Comparison of ENCODE assay signal across 19 cellular contexts in the genomic region with DNA sequence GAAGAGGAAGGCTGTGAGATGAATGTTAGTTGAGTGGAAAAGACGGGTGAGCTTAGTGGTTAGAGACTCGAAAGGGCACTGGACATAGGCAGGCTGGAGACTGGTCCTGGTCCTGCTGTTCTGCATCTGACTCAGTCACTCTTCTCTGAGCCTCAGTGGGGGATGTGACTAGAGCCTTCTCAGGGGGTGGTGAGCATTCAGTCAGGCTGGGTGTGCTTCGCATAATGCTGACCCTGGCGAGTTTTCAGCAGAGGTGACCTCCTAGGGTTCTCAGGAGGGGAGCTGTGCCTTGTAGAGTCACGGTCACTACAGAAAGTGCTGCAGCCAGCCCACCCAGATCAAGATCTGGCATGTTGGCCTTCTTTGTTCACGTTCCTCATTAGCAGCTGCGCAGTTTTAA. TPM values are rescaled to one million over a fixed set of nuclear protein-coding genes. Genes with fewer than 3 reads are reported as not detected.
DNase-seq lines count a peak whose midpoint lies in the region; TF ChIP-seq lines count a peak whose summit lies in the region.
"Had no signal": no experiment of that assay in that cellular context is flagged by ENCODE, and none has a peak within 500 bp of the region (broad histone marks: within the 10 kb centered on the region; RNA-seq: fewer than 3 reads in every experiment).

No MANE protein-coding gene starts in this region.

- no peak overlapping the region for H2BK5ac ChIP-seq in neuronal stem cell (ENCODE audit: low read length)

- no CpG with 5 or more reads among the region's 7 CpGs for WGBS in neuronal stem cell (ENCODE audit: extremely low coverage in 2 of 2, insufficient read length in 2 of 2, insufficient replicate concordance in 1 of 2), 2 donors

- H2AFZ ChIP-seq in neuronal stem cell (ENCODE audit: low read length) = no peak overlapping the region

- H2BK120ac ChIP-seq in neuronal stem cell (ENCODE audit: low read depth, low read length) = no peak overlapping the region

- peaks cover 45% of the 10 kb centered on the region for H3K4me1 ChIP-seq in HUES6 (ENCODE audit: control insufficient read depth, insufficient read depth, low read length)
- H3K4me1 ChIP-seq in neuronal stem cell (ENCODE audit: control insufficient read depth in 2 of 2, insufficient read depth in 1 of 2, low read depth in 1 of 2, low read length in 2 of 2) = peaks cover 7 to 17% of the 10 kb centered on the region in 2 donors

- no peak overlapping the region for H2AK5ac ChIP-seq in neuronal stem cell (ENCODE audit: low read depth, low read length)

- H3K9ac ChIP-seq in HUES6 (ENCODE audit: low read length) (no peak overlapping the region), neuronal stem cell (ENCODE audit: low read depth, low read length, poor library complexity) (no peak overlapping the region)

- H3K36me3 ChIP-seq in HUES6 (ENCODE audit: control insufficient read depth, insufficient read depth, low read length) = peaks cover 92% of the 10 kb centered on the region
- H3K36me3 ChIP-seq in neuronal stem cell (replicated peaks in 1 of 2; ENCODE audit: control insufficient read depth in 2 of 2, insufficient read depth in 2 of 2, low read length in 2 of 2) = peaks cover 51 to 97% of the 10 kb centered on the region in 2 donors
- peaks cover 82% of the 10 kb centered on the region for H3K36me3 ChIP-seq in MG63

- H3K4me3 Mint-ChIP-seq in chondrocyte (ENCODE audit: unreplicated experiment) (no peak overlapping the region), progenitor cell of endocrine pancreas (ENCODE audit: low read depth) (no peak overlapping the region)
- H3K4me3 Mint-ChIP-seq: CD14-positive monocyte, IgD-negative memory B cell had no signal

- no peaks in the 10 kb centered on the region for H3K9me3 ChIP-seq in HUES6 (ENCODE audit: control insufficient read depth, insufficient read depth, low read depth, low read length)
- no peaks in the 10 kb centered on the region for H3K9me3 ChIP-seq in neuronal stem cell (replicated peaks in 1 of 2; ENCODE audit: control insufficient read depth in 2 of 2, insufficient read depth in 1 of 2, low read depth in 1 of 2, low read length in 2 of 2)
- H3K9me3 ChIP-seq in MG63 = no peaks in the 10 kb centered on the region
- H3K9me3 ChIP-seq: right atrium auricular region, thoracic aorta had no signal

- no peak overlapping the region for H2BK12ac ChIP-seq in neuronal stem cell (ENCODE audit: low read length)

- H3K4me3 ChIP-seq in HUES6 (ENCODE audit: low read depth, low read length) (no peak overlapping the region), neuronal stem cell (ENCODE audit: low read length in 2 of 2) (no peak overlapping the region), MG63 (no peak overlapping the region)
- H3K4me3 ChIP-seq: dorsolateral prefrontal cortex, lung, right atrium auricular region, thoracic aorta had no signal

- no peak overlapping the region for H4K91ac ChIP-seq in neuronal stem cell (ENCODE audit: low read depth, low read length, poor library complexity)

- H3K4me2 ChIP-seq in neuronal stem cell (ENCODE audit: insufficient read depth, low read length, poor library complexity, severe bottlenecking) = no peak overlapping the region

- peaks cover 35% of the 10 kb centered on the region for H3K36me3 Mint-ChIP-seq in chondrocyte (ENCODE audit: low read depth)
- peaks cover 42% of the 10 kb centered on the region for H3K36me3 Mint-ChIP-seq in progenitor cell of endocrine pancreas (ENCODE audit: insufficient read depth)

- H3K27ac ChIP-seq in HUES6 (ENCODE audit: low read depth, low read length) (0 out of 2 replicates have a peak overlapping the region, but pooled peaks have one; percentile 30), neuronal stem cell (replicated peaks; ENCODE audit: low read length) (no peak overlapping the region)
- H3K27ac ChIP-seq: HL-60, right atrium auricular region, thoracic aorta had no signal

- H3K27me3 Mint-ChIP-seq in chondrocyte (ENCODE audit: low read depth) (no peaks in the 10 kb centered on the region), progenitor cell of endocrine pancreas (no peaks in the 10 kb centered on the region)
- H3K27me3 Mint-ChIP-seq: IgD-negative memory B cell had no signal

- DNase-seq in activated effector memory CD4-positive, alpha-beta T cell treated with anti-CD3 and anti-CD28 coated beads, Interleukin-2, amount 50 U/mL, for 16 hours = peak; percentile 41
- DNase-seq in activated effector memory CD4-positive, alpha-beta T cell treated with Interleukin-2 at 50 U/mL for 16 hours = no peak
- no peak for DNase-seq in chondrocyte (ENCODE audit: low spot score)
- DNase-seq in progenitor cell of endocrine pancreas (ENCODE audit: low spot score, unreplicated experiment) = no peak
- DNase-seq in neuronal stem cell (ENCODE audit: low spot score) = no peak
- no peak for DNase-seq in MG63
- no peak for DNase-seq in anterior cingulate cortex (lab: John Stamatoyannopoulos, UW)
- DNase-seq: activated CD4-positive, alpha-beta T cell treated with anti-CD3 and anti-CD28 coated beads for 1 hour; foreskin fibroblast; NCI-H69; RPMI8226 had no signal

- no peak overlapping the region for H4K8ac ChIP-seq in neuronal stem cell (ENCODE audit: low read depth, low read length)

- H2BK15ac ChIP-seq in neuronal stem cell (ENCODE audit: low read length) = no peak overlapping the region

- H3K4me1 Mint-ChIP-seq in chondrocyte (ENCODE audit: low read depth) = peaks cover 43% of the 10 kb centered on the region
- no peaks in the 10 kb centered on the region for H3K4me1 Mint-ChIP-seq in progenitor cell of endocrine pancreas (ENCODE audit: low read depth)

- H3K27me3 ChIP-seq in HUES6 (ENCODE audit: control insufficient read depth, insufficient read depth, low read length) (no peaks in the 10 kb centered on the region), neuronal stem cell (ENCODE audit: control insufficient read depth in 3 of 3, insufficient read depth in 3 of 3, low read depth in 1 of 3, low read length in 3 of 3) (no peaks in the 10 kb centered on the region), MG63 (no peaks in the 10 kb centered on the region)
- H3K27me3 ChIP-seq: dorsolateral prefrontal cortex, right atrium auricular region had no signal

- H3K14ac ChIP-seq in neuronal stem cell (ENCODE audit: low read length) = no peak overlapping the region

- peaks cover 8% of the 10 kb centered on the region for H3K79me1 ChIP-seq in neuronal stem cell (ENCODE audit: low read depth, low read length)

- no peak overlapping the region for H3K18ac ChIP-seq in neuronal stem cell (ENCODE audit: low read length)

- H3K9me3 Mint-ChIP-seq in chondrocyte (ENCODE audit: low read depth) (no peaks in the 10 kb centered on the region), progenitor cell of endocrine pancreas (ENCODE audit: low read depth) (no peaks in the 10 kb centered on the region)
- H3K9me3 Mint-ChIP-seq: CD14-positive monocyte, IgD-negative memory B cell had no signal

- H3K27ac Mint-ChIP-seq in chondrocyte (ENCODE audit: unreplicated experiment) (peak overlapping the region; percentile 71), progenitor cell of endocrine pancreas (peak overlapping the region; percentile 43)

- no peak overlapping the region for H3K23ac ChIP-seq in neuronal stem cell (ENCODE audit: low read depth, low read length, poor library complexity)

- H3K4ac ChIP-seq in neuronal stem cell (ENCODE audit: low read length) = no peak overlapping the region

- TF ChIP-seq CTCF in chondrocyte (IDR thresholded peaks at IDR 0.05) (no peak), progenitor cell of endocrine pancreas (IDR thresholded peaks at IDR 0.05; ENCODE audit: unreplicated experiment) (no peak)

RNA-seq across cellular contexts. Expression of gene PRRC2B, which starts 44.3 kb away (rescaled TPM):
- total RNA-seq in chondrocyte = 233 to 235 TPM (median 235 TPM) in 3 replicates
- 416 and 460 TPM in 2 replicates for total RNA-seq in progenitor cell of endocrine pancreas
- polyA plus RNA-seq in neuronal stem cell (2013, experiment 1 of 2) = 108 TPM
- 114 TPM for polyA plus RNA-seq in neuronal stem cell (2013, experiment 2 of 2)
- total RNA-seq in MG63 (2014; rRNA removed; shearing (Covaris generic); ENCODE audit: low replicate concordance) = 24.0 and 39.2 TPM in 2 replicates
